In the genomic region with DNA sequence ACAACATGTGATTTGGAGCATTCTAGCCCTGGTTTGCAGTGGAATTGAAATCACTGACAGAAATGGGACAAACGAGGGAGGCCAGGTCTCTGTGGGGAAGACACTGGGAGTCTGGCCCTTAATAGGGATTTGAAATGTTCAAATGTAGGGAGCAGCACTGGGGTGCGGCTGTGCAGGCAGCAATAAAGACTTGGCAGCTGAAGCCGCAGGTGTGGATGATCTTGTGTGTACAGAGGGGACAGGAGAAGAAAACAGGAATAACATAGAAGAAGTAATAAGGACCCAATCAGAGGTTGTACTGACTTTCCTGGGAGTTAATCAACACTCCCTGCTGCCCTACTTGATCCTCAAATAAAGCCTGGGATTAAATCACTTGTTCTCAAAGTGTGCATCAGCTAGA, we compare ENCODE assay signal across 18 cellular contexts.
"Had no signal": no experiment of that assay in that cellular context is flagged by ENCODE, and none has a peak within 500 bp of the region (broad histone marks: within the 10 kb centered on the region; RNA-seq: fewer than 3 reads in every experiment).

No MANE protein-coding gene starts in this region.

- H3K27ac ChIP-seq: HL-60 had no signal

- H3K4me2 ChIP-seq: SK-N-SH had no signal

- H3K9me3 ChIP-seq: SK-N-SH had no signal

- DNase-seq: KBM-7, MV-4-11, NCI-H1048, NCI-H1105, NCI-H1417, NCI-H1436 treated with DMSO at 0.1 percent for 48 hours, NCI-H1694, NCI-H187 treated with DMSO at 0.1 percent for 48 hours, NCI-H2029 treated with DMSO at 0.1 percent for 48 hours, NCI-H2227 treated with DMSO at 0.1 percent for 48 hours, NCI-H524, NCI-H69, NCI-H774, Right ventricle myocardium superior, RPMI8226, SIG-M5, SK-N-SH had no signal

- H3K9ac ChIP-seq: SK-N-SH had no signal
